ENCODE assay signal across 1 cellular context in the genomic region with DNA sequence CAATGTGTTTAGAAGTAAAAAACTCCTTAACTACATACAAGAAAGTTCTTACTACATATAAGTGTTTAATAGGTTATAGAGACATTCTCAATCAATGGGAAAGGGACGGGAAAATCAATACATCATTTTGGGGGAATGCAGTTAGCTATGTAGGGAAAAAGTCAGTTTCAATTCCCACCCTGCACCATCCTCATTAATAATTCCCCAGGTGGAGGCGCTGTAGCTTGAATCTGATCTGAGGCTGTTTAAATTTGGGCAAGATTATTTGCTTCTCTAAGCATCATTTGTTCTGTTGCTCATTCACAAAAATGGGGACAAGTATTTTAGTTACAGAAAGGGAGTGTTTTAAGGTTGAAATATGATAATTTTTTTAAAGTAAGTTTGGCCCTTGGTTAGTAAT.
TF ChIP-seq lines count a peak whose summit lies in the region.

No MANE protein-coding gene starts in this region.

TF ChIP-seq in K562, 482 proteins besides CTCF, POLR2A, EP300 and RAD21:
- TF ChIP-seq, protein P1, sequence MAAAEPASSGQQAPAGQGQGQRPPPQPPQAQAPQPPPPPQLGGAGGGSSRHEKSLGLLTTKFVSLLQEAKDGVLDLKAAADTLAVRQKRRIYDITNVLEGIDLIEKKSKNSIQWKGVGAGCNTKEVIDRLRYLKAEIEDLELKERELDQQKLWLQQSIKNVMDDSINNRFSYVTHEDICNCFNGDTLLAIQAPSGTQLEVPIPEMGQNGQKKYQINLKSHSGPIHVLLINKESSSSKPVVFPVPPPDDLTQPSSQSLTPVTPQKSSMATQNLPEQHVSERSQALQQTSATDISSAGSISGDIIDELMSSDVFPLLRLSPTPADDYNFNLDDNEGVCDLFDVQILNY (CRISPR knock-in tag; IDR thresholded peaks at IDR 0.05), result no peak
- TF ChIP-seq ELF4 (CRISPR knock-in tag; IDR thresholded peaks at IDR 0.05) (no peak), ZFP1 (CRISPR knock-in tag; IDR thresholded peaks at IDR 0.05) (no peak), NELFE (IDR thresholded peaks at IDR 0.05; ENCODE audit: insufficient read depth, insufficient read length) (no peak), RFX1 (IDR thresholded peaks at IDR 0.05) (no peak), ZNF76 (CRISPR knock-in tag; IDR thresholded peaks at IDR 0.05; ENCODE audit: borderline replicate concordance) (no peak), MAFK (IDR thresholded peaks at IDR 0.05; ENCODE audit: low read length) (no peak), MBD2 (IDR thresholded peaks at IDR 0.05; ENCODE audit: borderline replicate concordance, low read depth) (no peak), ZNF699 (CRISPR knock-in tag; IDR thresholded peaks at IDR 0.05; ENCODE audit: insufficient replicate concordance) (no peak), MAFG (tag; conservative IDR thresholded peaks at IDR 0.05) (no peak), RFX5 (IDR thresholded peaks at IDR 0.05; ENCODE audit: low read depth, low read length) (no peak), CBX8 (IDR thresholded peaks at IDR 0.05; ENCODE audit: borderline replicate concordance, extremely low read depth, low read depth, low read length, poor library complexity, severe bottlenecking) (no peak), FUS (optimal IDR thresholded peaks at IDR 0.05; ENCODE audit: low read depth, low read length) (no peak), NBN (IDR thresholded peaks at IDR 0.05; ENCODE audit: low read depth) (no peak), SETDB1 (IDR thresholded peaks at IDR 0.05; ENCODE audit: low read length) (no peak), ZNF696 (CRISPR knock-in tag; conservative IDR thresholded peaks at IDR 0.05) (no peak)
- TF ChIP-seq, protein P2, sequence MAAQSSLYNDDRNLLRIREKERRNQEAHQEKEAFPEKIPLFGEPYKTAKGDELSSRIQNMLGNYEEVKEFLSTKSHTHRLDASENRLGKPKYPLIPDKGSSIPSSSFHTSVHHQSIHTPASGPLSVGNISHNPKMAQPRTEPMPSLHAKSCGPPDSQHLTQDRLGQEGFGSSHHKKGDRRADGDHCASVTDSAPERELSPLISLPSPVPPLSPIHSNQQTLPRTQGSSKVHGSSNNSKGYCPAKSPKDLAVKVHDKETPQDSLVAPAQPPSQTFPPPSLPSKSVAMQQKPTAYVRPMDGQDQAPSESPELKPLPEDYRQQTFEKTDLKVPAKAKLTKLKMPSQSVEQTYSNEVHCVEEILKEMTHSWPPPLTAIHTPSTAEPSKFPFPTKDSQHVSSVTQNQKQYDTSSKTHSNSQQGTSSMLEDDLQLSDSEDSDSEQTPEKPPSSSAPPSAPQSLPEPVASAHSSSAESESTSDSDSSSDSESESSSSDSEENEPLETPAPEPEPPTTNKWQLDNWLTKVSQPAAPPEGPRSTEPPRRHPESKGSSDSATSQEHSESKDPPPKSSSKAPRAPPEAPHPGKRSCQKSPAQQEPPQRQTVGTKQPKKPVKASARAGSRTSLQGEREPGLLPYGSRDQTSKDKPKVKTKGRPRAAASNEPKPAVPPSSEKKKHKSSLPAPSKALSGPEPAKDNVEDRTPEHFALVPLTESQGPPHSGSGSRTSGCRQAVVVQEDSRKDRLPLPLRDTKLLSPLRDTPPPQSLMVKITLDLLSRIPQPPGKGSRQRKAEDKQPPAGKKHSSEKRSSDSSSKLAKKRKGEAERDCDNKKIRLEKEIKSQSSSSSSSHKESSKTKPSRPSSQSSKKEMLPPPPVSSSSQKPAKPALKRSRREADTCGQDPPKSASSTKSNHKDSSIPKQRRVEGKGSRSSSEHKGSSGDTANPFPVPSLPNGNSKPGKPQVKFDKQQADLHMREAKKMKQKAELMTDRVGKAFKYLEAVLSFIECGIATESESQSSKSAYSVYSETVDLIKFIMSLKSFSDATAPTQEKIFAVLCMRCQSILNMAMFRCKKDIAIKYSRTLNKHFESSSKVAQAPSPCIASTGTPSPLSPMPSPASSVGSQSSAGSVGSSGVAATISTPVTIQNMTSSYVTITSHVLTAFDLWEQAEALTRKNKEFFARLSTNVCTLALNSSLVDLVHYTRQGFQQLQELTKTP (IDR thresholded peaks at IDR 0.05; ENCODE audit: low read depth in 1 of 2, partially characterized antibody in 2 of 2), result no peak
- TF ChIP-seq, protein P3, sequence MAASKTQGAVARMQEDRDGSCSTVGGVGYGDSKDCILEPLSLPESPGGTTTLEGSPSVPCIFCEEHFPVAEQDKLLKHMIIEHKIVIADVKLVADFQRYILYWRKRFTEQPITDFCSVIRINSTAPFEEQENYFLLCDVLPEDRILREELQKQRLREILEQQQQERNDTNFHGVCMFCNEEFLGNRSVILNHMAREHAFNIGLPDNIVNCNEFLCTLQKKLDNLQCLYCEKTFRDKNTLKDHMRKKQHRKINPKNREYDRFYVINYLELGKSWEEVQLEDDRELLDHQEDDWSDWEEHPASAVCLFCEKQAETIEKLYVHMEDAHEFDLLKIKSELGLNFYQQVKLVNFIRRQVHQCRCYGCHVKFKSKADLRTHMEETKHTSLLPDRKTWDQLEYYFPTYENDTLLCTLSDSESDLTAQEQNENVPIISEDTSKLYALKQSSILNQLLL (CRISPR knock-in tag; IDR thresholded peaks at IDR 0.05; ENCODE audit: borderline replicate concordance), result no peak
